8 cellular contexts compared by ENCODE assay signal in genomic region chr20:41138527-41139226, GRCh38. TPM values are rescaled to one million over a fixed set of nuclear protein-coding genes. Genes with fewer than 3 reads are reported as not detected.
DNase-seq lines count a peak whose midpoint lies in the region; ATAC-seq and TF ChIP-seq lines count a peak whose summit lies in the region.

No MANE protein-coding gene starts in this region.

- no peak for TF ChIP-seq EP300 in tibial nerve (IDR thresholded peaks at IDR 0.05)

- H3K4me1 Mint-ChIP-seq in central memory CD8-positive, alpha-beta T cell: peaks cover 76% of the 10 kb centered on the region

- peak overlapping the region; percentile 98 for H3K9ac ChIP-seq in ES-I3 (ENCODE audit: low read depth, low read length)

- H3K36me3 Mint-ChIP-seq in central memory CD8-positive, alpha-beta T cell (ENCODE audit: insufficient read depth): peaks cover 16% of the 10 kb centered on the region

- H3K4me3 Mint-ChIP-seq in central memory CD8-positive, alpha-beta T cell: peak overlapping the region; percentile 91

- H3K36me3 ChIP-seq in ES-I3 (ENCODE audit: insufficient read depth, low read length): no peaks in the 10 kb centered on the region
- H3K36me3 ChIP-seq in tibial nerve: no peaks in the 10 kb centered on the region

- H3K9me3 ChIP-seq in ES-I3 (ENCODE audit: control insufficient read depth, insufficient read depth, low read length) (no peaks in the 10 kb centered on the region), tibial nerve (no peaks in the 10 kb centered on the region)

- H3K4me3 ChIP-seq in tibial nerve: peak overlapping the region; percentile 42 to 83 (median 80)

- no peak for TF ChIP-seq POLR2A in tibial nerve (IDR thresholded peaks at IDR 0.05)

- peak overlapping the region; percentile 93 for H3K27ac Mint-ChIP-seq in central memory CD8-positive, alpha-beta T cell (ENCODE audit: low read depth)

- no peaks in the 10 kb centered on the region for H3K9me3 Mint-ChIP-seq in central memory CD8-positive, alpha-beta T cell

- no peaks in the 10 kb centered on the region for H3K27me3 ChIP-seq in tibial nerve

- peak; percentile 31 for ATAC-seq in central memory CD8-positive, alpha-beta T cell (replicated peaks; ENCODE audit: extremely low read depth, poor library complexity, severe bottlenecking)
- ATAC-seq in HG02642 (IDR thresholded peaks at IDR 0.05; ENCODE audit: poor library complexity, unreplicated experiment) (no peak), GM19463 (IDR thresholded peaks at IDR 0.05; ENCODE audit: unreplicated experiment) (no peak)

- 14 to 23% methylated on average over 6 to 12 of the region's 12 CpGs for WGBS in tibial nerve, 2 donors

- no peak for TF ChIP-seq CTCF in tibial nerve (IDR thresholded peaks at IDR 0.05)

- peak; percentile 31 for DNase-seq in RPMI7951 (ENCODE audit: low read depth)
- peak in 1 of 2 donors; percentile 35 for DNase-seq in central memory CD8-positive, alpha-beta T cell (ENCODE audit: low spot score in 2 of 2)
- peak; percentile 27 to 43 for DNase-seq in lung microvascular endothelial cell (ENCODE audit: low read depth in 2 of 2)
- DNase-seq in tibial nerve (ENCODE audit: low spot score in 2 of 2): no peak
- DNase-seq in COR-L47 (lab: John Stamatoyannopoulos, UW): no peak

- H3K27me3 Mint-ChIP-seq in central memory CD8-positive, alpha-beta T cell: no peaks in the 10 kb centered on the region

- H3K4me1 ChIP-seq in ES-I3 (ENCODE audit: insufficient read depth, low read length) (peaks cover 30% of the 10 kb centered on the region), tibial nerve (peaks cover 0 to 73% (median 41%) of the 10 kb centered on the region in 4 donors)

- H3K27ac ChIP-seq in tibial nerve: peak overlapping the region; percentile 94 to 100 (median 96)

RNA-seq across cellular contexts. Expression of gene PLCG1, which starts 1.3 kb away (rescaled TPM):
- 32.4 and 38.1 TPM in 2 replicates for total RNA-seq in RPMI7951 (2014; rRNA removed; shearing (Covaris generic))
- total RNA-seq in lung microvascular endothelial cell: 135 and 160 TPM in 2 replicates
- total RNA-seq in tibial nerve: 100 to 1,000 TPM; 127 to 165 (median 144) TPM

Comparison
In these comparisons a context has a peak if more than half of its experiments do, and no peak if none do; other contexts are left out.
1. DNase-seq: peak in RPMI7951 (single experiment) and lung microvascular endothelial cell (2 of 2); none in tibial nerve (0 of 2) and COR-L47 (single experiment).